In genomic region chr9:101352892-101353462, GRCh38 we compare ENCODE assay signal across 2 cellular contexts.
TF ChIP-seq lines count a peak whose summit lies in the region.

No MANE protein-coding gene starts in this region.

TF ChIP-seq in A549, 52 proteins besides CTCF, POLR2A, EP300 and RAD21:
- TF ChIP-seq NPAS2 (CRISPR knock-in tag; IDR thresholded peaks at IDR 0.05; ENCODE audit: borderline replicate concordance) (no peak), KDM5A (IDR thresholded peaks at IDR 0.05) (no peak), REST (IDR thresholded peaks at IDR 0.05) (no peak), HES2 (IDR thresholded peaks at IDR 0.05) (no peak), CEBPB (IDR thresholded peaks at IDR 0.05) (no peak), EHF (CRISPR knock-in tag; IDR thresholded peaks at IDR 0.05) (no peak), E2F6 (IDR thresholded peaks at IDR 0.05; ENCODE audit: borderline replicate concordance, low read depth) (no peak), CHD2 (IDR thresholded peaks at IDR 0.05; ENCODE audit: low read length, partially characterized antibody) (no peak), EHMT2 (IDR thresholded peaks at IDR 0.05; ENCODE audit: low read depth) (no peak), ZC3H11A (IDR thresholded peaks at IDR 0.05) (no peak), CBX2 (IDR thresholded peaks at IDR 0.05; ENCODE audit: borderline replicate concordance, low read depth) (no peak), FOSL2 (IDR thresholded peaks at IDR 0.05) (no peak), FOSL2 (CRISPR knock-in tag; IDR thresholded peaks at IDR 0.05) (no peak), PBX3 (IDR thresholded peaks at IDR 0.05) (no peak), SMC3 (IDR thresholded peaks at IDR 0.05) (no peak), MAX (IDR thresholded peaks at IDR 0.05) (no peak), FOSB (CRISPR knock-in tag; IDR thresholded peaks at IDR 0.05) (no peak), CBX8 (IDR thresholded peaks at IDR 0.05) (no peak), HDAC2 (IDR thresholded peaks at IDR 0.05) (no peak), SREBF2 (IDR thresholded peaks at IDR 0.05) (no peak)

TF ChIP-seq in IMR-90, 13 proteins besides CTCF, POLR2A, EP300 and RAD21:
- TF ChIP-seq USF2 (IDR thresholded peaks at IDR 0.05; ENCODE audit: low read depth, low read length): no peak
- no peak for TF ChIP-seq BHLHE40 (IDR thresholded peaks at IDR 0.05; ENCODE audit: low read depth, low read length)
- TF ChIP-seq MXI1 (IDR thresholded peaks at IDR 0.05; ENCODE audit: borderline replicate concordance, low read depth, low read length): no peak
- no peak for TF ChIP-seq MAFK (IDR thresholded peaks at IDR 0.05; ENCODE audit: low read depth, low read length)
- TF ChIP-seq FOS (IDR thresholded peaks at IDR 0.05; ENCODE audit: low read depth, low read length): no peak
- no peak for TF ChIP-seq CHD1 (IDR thresholded peaks at IDR 0.05; ENCODE audit: low read depth, low read length)
- TF ChIP-seq MAZ (IDR thresholded peaks at IDR 0.05; ENCODE audit: borderline replicate concordance, low read depth, low read length): no peak
- no peak for TF ChIP-seq SMC3 (IDR thresholded peaks at IDR 0.05; ENCODE audit: low read depth, low read length)
- TF ChIP-seq ELK1 (IDR thresholded peaks at IDR 0.05; ENCODE audit: borderline replicate concordance, low read depth, low read length): no peak
- TF ChIP-seq RCOR1 (IDR thresholded peaks at IDR 0.05; ENCODE audit: insufficient replicate concordance, low read length): no peak
- TF ChIP-seq NFE2L2 (IDR thresholded peaks at IDR 0.05; ENCODE audit: low read depth, low read length): no peak
- TF ChIP-seq RFX5 (IDR thresholded peaks at IDR 0.05; ENCODE audit: low read depth, low read length): no peak
- TF ChIP-seq CEBPB (IDR thresholded peaks at IDR 0.05; ENCODE audit: low read depth, low read length): no peak
